Comparison of ENCODE assay signal across 8 cellular contexts in the genomic region with DNA sequence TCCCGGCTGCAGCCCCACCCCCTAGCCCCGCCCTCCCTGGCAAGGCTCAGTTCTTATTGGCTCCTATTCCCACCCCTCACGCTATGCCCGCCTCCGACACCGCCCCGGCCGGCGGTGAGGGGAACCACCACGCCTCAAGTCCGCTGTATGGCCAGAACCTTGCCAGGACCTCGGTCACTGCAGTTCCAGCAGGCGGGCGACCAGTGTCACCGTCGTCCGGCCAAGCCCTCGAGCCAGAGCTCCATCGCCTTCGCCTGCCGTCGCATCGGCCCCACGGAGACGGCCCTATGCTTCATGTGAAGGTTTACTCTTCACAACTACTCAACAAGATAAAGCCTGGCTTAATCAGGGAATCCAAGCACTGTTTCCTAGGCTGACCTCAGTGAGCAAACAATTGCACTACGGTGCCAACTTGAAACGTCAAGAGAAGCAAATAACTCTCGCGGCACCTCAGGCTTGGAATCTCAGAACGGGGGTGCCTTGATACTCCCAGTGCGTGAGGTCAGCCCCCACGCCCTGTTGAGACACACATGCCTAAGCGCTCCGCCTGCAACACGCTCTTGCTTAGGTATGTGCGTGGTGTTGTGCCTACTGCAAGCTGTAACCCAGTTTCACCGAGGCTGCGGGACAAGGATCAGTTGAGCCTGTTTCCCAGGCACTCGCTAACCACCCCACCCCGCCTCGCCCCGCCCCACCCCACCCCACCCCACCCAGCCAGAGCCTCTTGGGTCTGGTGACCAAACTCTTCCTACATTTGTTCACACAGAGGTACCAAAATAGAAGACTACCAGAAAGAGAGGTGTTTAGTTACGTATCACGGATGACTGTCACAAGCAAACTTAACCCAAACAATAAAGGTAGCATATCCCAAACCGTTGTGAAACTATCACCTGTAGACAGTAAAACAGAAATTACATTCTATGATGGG. TPM values are rescaled to one million over a fixed set of nuclear protein-coding genes. Genes with fewer than 3 reads are reported as not detected.
DNase-seq lines count a peak whose midpoint lies in the region; ATAC-seq and TF ChIP-seq lines count a peak whose summit lies in the region.

No MANE protein-coding gene starts in this region.

- WGBS in GM23248 (ENCODE audit: low coverage in 1 of 2, low lambda C conversion rate in 2 of 2, missing lambda C conversion rate in 2 of 2), 2 experiments, result 4 to 6% methylated on average over 40 to 45 of the region's 45 CpGs
- WGBS in suprapubic skin, result 2% methylated on average over 14 of the region's 45 CpGs

- H3K27me3 Mint-ChIP-seq in glutamatergic neuron (ENCODE audit: unreplicated experiment), result peaks cover 2% of the 10 kb centered on the region

- H3K36me3 ChIP-seq in GM23248 (ENCODE audit: low read depth) (no peaks in the 10 kb centered on the region), KMS-11 (ENCODE audit: insufficient read depth) (no peaks in the 10 kb centered on the region), SK-N-MC (ENCODE audit: insufficient read depth, low read length) (peaks cover 6% of the 10 kb centered on the region; the same call in 1 of the 2 replicates), suprapubic skin (no peaks in the 10 kb centered on the region)

- no peaks in the 10 kb centered on the region for H3K9me3 Mint-ChIP-seq in activated naive CD4-positive, alpha-beta T cell treated with anti-CD3 and anti-CD28 coated beads, Interleukin-2, amount 50 U/mL, for 72 hours
- H3K9me3 Mint-ChIP-seq in glutamatergic neuron (ENCODE audit: unreplicated experiment), result peaks cover 2% of the 10 kb centered on the region

- H2AFZ ChIP-seq in GM23248 (peak overlapping the region; percentile 87), KMS-11 (ENCODE audit: low read depth) (peak overlapping the region; percentile 82; the same call in 1 of the 2 replicates)

- H3K9me3 ChIP-seq in GM23248 (ENCODE audit: low read depth), result no peaks in the 10 kb centered on the region
- H3K9me3 ChIP-seq in SK-N-MC (ENCODE audit: low read depth, low read length), result no peaks in the 10 kb centered on the region; the same call in 1 of the 2 replicates
- no peaks in the 10 kb centered on the region for H3K9me3 ChIP-seq in suprapubic skin

- TF ChIP-seq CTCF in KMS-11 (conservative IDR thresholded peaks at IDR 0.05; ENCODE audit: low read depth, low read length) (no peak), glutamatergic neuron (IDR thresholded peaks at IDR 0.05; ENCODE audit: partially characterized antibody, unreplicated experiment) (peak; percentile 22), omental fat pad (IDR thresholded peaks at IDR 0.05) (no peak), suprapubic skin (IDR thresholded peaks at IDR 0.05) (peak in 1 of 2 donors; percentile 12)

- no peaks in the 10 kb centered on the region for H4K20me1 ChIP-seq in GM23248 (ENCODE audit: insufficient read depth)
- no peaks in the 10 kb centered on the region for H4K20me1 ChIP-seq in KMS-11 (ENCODE audit: insufficient read depth)

- H3K27me3 ChIP-seq in GM23248 (replicated peaks; ENCODE audit: insufficient read depth) (no peaks in the 10 kb centered on the region), KMS-11 (ENCODE audit: insufficient read depth, low read depth) (no peaks in the 10 kb centered on the region), suprapubic skin (no peaks in the 10 kb centered on the region)

- TF ChIP-seq POLR2A in suprapubic skin (IDR thresholded peaks at IDR 0.05), result peak in 1 of 2 donors; percentile 39

- no peak for TF ChIP-seq EP300 in suprapubic skin (IDR thresholded peaks at IDR 0.05)

- H3K9ac ChIP-seq in GM23248 (peak overlapping the region; percentile 94), KMS-11 (peak overlapping the region; percentile 66; the same call in 1 of the 2 replicates), SK-N-MC (ENCODE audit: insufficient read length) (peak overlapping the region; percentile 77)

- ATAC-seq in activated naive CD4-positive, alpha-beta T cell treated with anti-CD3 and anti-CD28 coated beads, Interleukin-2, amount 50 U/mL, for 72 hours, result peak; percentile 98 to 99
- ATAC-seq in omental fat pad (ENCODE audit: low FRiP score), result peak; percentile 97

- H3K9me2 ChIP-seq in GM23248 (ENCODE audit: insufficient read depth), result no peaks in the 10 kb centered on the region

- no peaks in the 10 kb centered on the region for H3K36me3 Mint-ChIP-seq in activated naive CD4-positive, alpha-beta T cell treated with anti-CD3 and anti-CD28 coated beads, Interleukin-2, amount 50 U/mL, for 72 hours
- no peaks in the 10 kb centered on the region for H3K36me3 Mint-ChIP-seq in glutamatergic neuron (ENCODE audit: unreplicated experiment)

- H3K4me2 ChIP-seq in GM23248 (ENCODE audit: unreplicated experiment), result peak overlapping the region; percentile 98
- H3K4me2 ChIP-seq in KMS-11, result peak overlapping the region; percentile 70

- DNase-seq in EH (ENCODE audit: low read depth) (peak; percentile 89), GM23248 (peak; percentile 99), SK-N-MC (ENCODE audit: low read depth, low spot score) (no peak), glutamatergic neuron (peak; percentile 92), omental fat pad (ENCODE audit: low spot score) (peak; percentile 91), suprapubic skin (ENCODE audit: low spot score in 2 of 2) (peak; percentile 97)
- peak in 1 of 2 donors; percentile 86 for DNase-seq in activated naive CD4-positive, alpha-beta T cell treated with anti-CD3 and anti-CD28 coated beads, Interleukin-2, amount 50 U/mL, for 72 hours (ENCODE audit: low spot score in 2 of 2)

- peak overlapping the region; percentile 30 to 76 for H3K27ac Mint-ChIP-seq in activated naive CD4-positive, alpha-beta T cell treated with anti-CD3 and anti-CD28 coated beads, Interleukin-2, amount 50 U/mL, for 72 hours
- peak overlapping the region; percentile 44 for H3K27ac Mint-ChIP-seq in glutamatergic neuron (ENCODE audit: unreplicated experiment)

- peak overlapping the region; percentile 91 for H3K4me3 Mint-ChIP-seq in glutamatergic neuron (ENCODE audit: unreplicated experiment)

- in situ Hi-C loops in GM23248 (cut with MboI), result no loop called here

- H3K4me1 ChIP-seq in GM23248 (ENCODE audit: insufficient read depth), result peaks cover 15% of the 10 kb centered on the region; the same call in 1 of the 2 replicates
- H3K4me1 ChIP-seq in KMS-11 (ENCODE audit: low read depth, poor library complexity, severe bottlenecking), result peaks cover 29% of the 10 kb centered on the region
- H3K4me1 ChIP-seq in suprapubic skin, result peaks cover 28% of the 10 kb centered on the region

- H3K4me1 Mint-ChIP-seq in glutamatergic neuron (ENCODE audit: low read depth, unreplicated experiment), result no peaks in the 10 kb centered on the region

- H3K27ac ChIP-seq in GM23248, result peak overlapping the region; percentile 98
- peak overlapping the region; percentile 78 for H3K27ac ChIP-seq in KMS-11
- peak overlapping the region; percentile 75; the same call in 1 of the 2 replicates for H3K27ac ChIP-seq in SK-N-MC
- peak overlapping the region; percentile 93 for H3K27ac ChIP-seq in suprapubic skin

- H3K79me2 ChIP-seq in GM23248 (ENCODE audit: insufficient read depth), result peaks cover 32% of the 10 kb centered on the region
- H3K79me2 ChIP-seq in KMS-11 (ENCODE audit: insufficient read depth, low read depth), result peaks cover 20% of the 10 kb centered on the region; the same call in 1 of the 2 replicates

- H3K4me3 ChIP-seq in GM23248, result peak overlapping the region; percentile 88
- peak overlapping the region; percentile 62 for H3K4me3 ChIP-seq in KMS-11 (IDR thresholded peaks at IDR 0.05; ENCODE audit: insufficient read depth, low read depth, low read length)
- H3K4me3 ChIP-seq in SK-N-MC, result peak overlapping the region; percentile 96
- H3K4me3 ChIP-seq in suprapubic skin, result peak overlapping the region; percentile 72

- peaks cover 14% of the 10 kb centered on the region; the same call in 1 of the 2 replicates for H3F3A ChIP-seq in GM23248 (ENCODE audit: insufficient read depth)

RNA-seq across cellular contexts. Expression of gene DENND2C, which starts 0.5 kb away (rescaled TPM):
- 5.9 and 6.8 TPM in 2 replicates for total RNA-seq in GM23248 (2014; rRNA removed; shearing (Covaris generic))
- 2.8 and 3.3 TPM in 2 replicates for polyA plus RNA-seq in GM23248 (2016; fragmentation: Nextera tagmentation; extraction: Ambion mirVana)
- 1 to 10 TPM in 1 of 2 donors, under 1 TPM in 1; 0.35 to 2.3 TPM for total RNA-seq in activated naive CD4-positive, alpha-beta T cell treated with anti-CD3 and anti-CD28 coated beads, Interleukin-2, amount 50 U/mL, for 72 hours
- total RNA-seq in glutamatergic neuron (ENCODE audit: unreplicated experiment), result 0.54 TPM
- 1 to 10 TPM; 1.9 to 6.6 (median 3.1) TPM for total RNA-seq in omental fat pad
- total RNA-seq in suprapubic skin, result 10 to 100 TPM; 33.6 to 60.9 (median 53.6) TPM

RNA-seq across cellular contexts. Expression of gene AMPD1, which starts 25.0 kb away (rescaled TPM):
- total RNA-seq in GM23248 (2014; rRNA removed; shearing (Covaris generic)), result not detected in 2 replicates
- not detected in 2 replicates for polyA plus RNA-seq in GM23248 (2016; fragmentation: Nextera tagmentation; extraction: Ambion mirVana)
- not detected for total RNA-seq in activated naive CD4-positive, alpha-beta T cell treated with anti-CD3 and anti-CD28 coated beads, Interleukin-2, amount 50 U/mL, for 72 hours
- total RNA-seq in glutamatergic neuron (ENCODE audit: unreplicated experiment) (not detected), omental fat pad (not detected), suprapubic skin (not detected)

RNA-seq across cellular contexts. Expression of gene NRAS, which starts 46.2 kb away (rescaled TPM):
- total RNA-seq in GM23248 (2014; rRNA removed; shearing (Covaris generic)), result 65.0 and 70.7 TPM in 2 replicates
- polyA plus RNA-seq in GM23248 (2016; fragmentation: Nextera tagmentation; extraction: Ambion mirVana), result 36.8 and 38.7 TPM in 2 replicates
- 10 to 100 TPM; 43.9 to 52.3 TPM for total RNA-seq in activated naive CD4-positive, alpha-beta T cell treated with anti-CD3 and anti-CD28 coated beads, Interleukin-2, amount 50 U/mL, for 72 hours
- total RNA-seq in glutamatergic neuron (ENCODE audit: unreplicated experiment), result 77.1 TPM
- 10 to 100 TPM; 24.1 to 46.2 (median 31.9) TPM for total RNA-seq in omental fat pad
- total RNA-seq in suprapubic skin, result 10 to 100 TPM; 21.8 to 41.1 (median 33.3) TPM
